ENCODE assay signal across 3 cellular contexts in the genomic region with DNA sequence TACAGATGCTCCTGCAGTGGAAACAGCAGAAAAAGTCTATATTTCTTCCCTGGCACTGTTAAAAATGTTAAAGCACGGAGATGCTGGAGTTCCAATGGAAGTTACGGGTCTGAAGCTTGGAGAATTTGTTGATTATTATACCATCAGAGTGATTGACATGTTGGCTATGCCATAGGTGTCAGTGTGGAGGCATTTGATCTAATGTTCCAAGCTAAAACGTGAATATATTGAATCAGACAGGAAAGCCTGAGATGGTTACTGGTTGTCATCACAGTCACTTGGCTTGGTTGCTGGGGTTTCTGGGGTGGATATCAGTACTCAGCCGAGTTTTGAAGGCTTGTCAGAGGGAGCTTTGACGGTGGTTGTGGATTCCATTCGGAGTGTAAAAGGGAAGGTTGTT.
"Had no signal": no experiment of that assay in that cellular context is flagged by ENCODE, and none has a peak within 500 bp of the region (broad histone marks: within the 10 kb centered on the region; RNA-seq: fewer than 3 reads in every experiment).

No MANE protein-coding gene starts in this region.

- DNase-seq: GDM1, GF-D8 had no signal

- ATAC-seq: GM12878 had no signal

- H3K4me3 ChIP-seq: GM12878 had no signal
